Comparison of ENCODE assay signal across 11 cellular contexts in the genomic region with DNA sequence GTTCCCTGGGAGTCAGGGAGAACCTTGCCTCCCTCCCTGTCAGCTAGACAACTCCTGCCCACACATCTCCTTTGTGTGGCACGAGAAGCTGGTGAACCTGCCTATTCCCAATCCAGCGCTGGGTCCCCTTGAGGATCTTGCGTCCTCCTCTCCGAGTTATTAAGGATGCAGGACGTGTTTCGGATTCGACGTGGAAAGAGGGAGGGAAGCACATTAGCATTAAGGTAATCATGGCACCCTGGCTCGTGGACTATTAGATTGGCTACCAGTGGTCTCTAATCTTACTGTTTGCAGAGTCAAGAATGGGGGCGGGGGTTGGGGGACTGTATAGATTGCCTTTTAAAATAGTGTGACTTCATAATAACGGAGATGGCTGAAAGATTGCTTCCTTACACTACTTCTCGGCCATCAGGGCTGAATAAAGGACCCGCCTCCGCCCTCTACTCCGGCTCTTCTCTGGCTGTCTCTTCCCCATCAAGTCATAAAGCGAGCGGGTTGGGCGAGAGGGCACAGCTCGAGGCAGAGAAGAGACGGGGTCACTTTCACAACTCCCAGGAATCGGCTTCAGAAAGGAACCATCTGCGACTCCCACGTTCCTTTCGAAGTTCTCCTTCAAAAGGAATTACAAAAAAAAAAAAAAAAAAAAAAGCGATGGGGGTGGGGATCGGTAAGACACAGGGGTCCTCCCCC. TPM values are rescaled to one million over a fixed set of nuclear protein-coding genes. Genes with fewer than 3 reads are reported as not detected.
DNase-seq lines count a peak whose midpoint lies in the region; ATAC-seq lines count a peak whose summit lies in the region.
"Had no signal": no experiment of that assay in that cellular context is flagged by ENCODE, and none has a peak within 500 bp of the region (broad histone marks: within the 10 kb centered on the region; RNA-seq: fewer than 3 reads in every experiment).

No MANE protein-coding gene starts in this region.

- no peaks in the 10 kb centered on the region for H3K36me3 Mint-ChIP-seq in activated CD4-positive, alpha-beta T cell treated with anti-CD3 and anti-CD28 coated beads for 36 hours (ENCODE audit: low read depth)

- peak overlapping the region; percentile 74 to 79 for H3K4me3 ChIP-seq in stomach smooth muscle (ENCODE audit: low read length in 2 of 2)

- H3K4me3 Mint-ChIP-seq in activated CD4-positive, alpha-beta T cell treated with anti-CD3 and anti-CD28 coated beads for 36 hours: peak overlapping the region; percentile 10
- H3K4me3 Mint-ChIP-seq: memory B cell had no signal

- peaks cover 25% of the 10 kb centered on the region for H3K4me1 ChIP-seq in stomach smooth muscle (ENCODE audit: control insufficient read depth, insufficient read depth, low read length)

- H3K27ac ChIP-seq in stomach smooth muscle (ENCODE audit: low read length): no peak overlapping the region

- POLR2A ChIA-PET in activated CD4-positive, alpha-beta T cell treated with anti-CD3 and anti-CD28 coated beads for 36 hours (lab: Charles Lee): no interaction called here

- no peaks in the 10 kb centered on the region for H3K9me3 ChIP-seq in stomach smooth muscle (ENCODE audit: control insufficient read depth in 2 of 2, low read length in 2 of 2)

- no peak overlapping the region for H3K27ac Mint-ChIP-seq in activated CD4-positive, alpha-beta T cell treated with anti-CD3 and anti-CD28 coated beads for 36 hours
- H3K27ac Mint-ChIP-seq: memory B cell had no signal

- intact Hi-C loops in activated CD4-positive, alpha-beta T cell treated with anti-CD3 and anti-CD28 coated beads for 36 hours (cut with DNase I, micrococcal nuclease): no loop called here

- no peak for ATAC-seq in activated CD4-positive, alpha-beta T cell treated with anti-CD3 and anti-CD28 coated beads for 36 hours
- ATAC-seq in HG03457 (IDR thresholded peaks at IDR 0.05; ENCODE audit: unreplicated experiment): no peak

- peaks cover 14 to 17% of the 10 kb centered on the region in 2 donors for H3K27me3 ChIP-seq in stomach smooth muscle (ENCODE audit: control insufficient read depth in 1 of 2, insufficient read depth in 2 of 2, low read length in 2 of 2)

- H3K36me3 ChIP-seq in stomach smooth muscle (ENCODE audit: control insufficient read depth in 2 of 2, insufficient read depth in 2 of 2, low read length in 2 of 2): no peaks in the 10 kb centered on the region

- H3K9ac ChIP-seq in stomach smooth muscle (ENCODE audit: low read length in 2 of 2): peak overlapping the region in 1 of 2 donors; percentile 58

- no peak for DNase-seq in activated CD4-positive, alpha-beta T cell treated with anti-CD3 and anti-CD28 coated beads for 36 hours
- DNase-seq in activated CD4-positive, alpha-beta T cell treated with anti-CD3 and anti-CD28 coated beads for 4 hours: no peak
- DNase-seq in anterior cingulate cortex (lab: John Stamatoyannopoulos, UW): peak in 30 of 58 donors; percentile 8 to 61 (median 22)
- peak; percentile 49 for DNase-seq in islet precursor cell
- DNase-seq in NCI-H1694 (lab: John Stamatoyannopoulos, UW): no peak
- no peak for DNase-seq in activated T-cell treated with anti-CD3 and anti-CD28 coated beads, Interleukin-2, amount 50 U/mL, for 1 hour
- DNase-seq: stimulated activated CD8-positive, alpha-beta memory T cell treated with anti-CD3 and anti-CD28 coated beads, Interleukin-4, amount 100 ng/mL, for 48 hours; T1000 had no signal

- H3K4me1 Mint-ChIP-seq in activated CD4-positive, alpha-beta T cell treated with anti-CD3 and anti-CD28 coated beads for 36 hours: peaks cover 11% of the 10 kb centered on the region

- peaks cover 2% of the 10 kb centered on the region for H3K9me3 Mint-ChIP-seq in activated CD4-positive, alpha-beta T cell treated with anti-CD3 and anti-CD28 coated beads for 36 hours (ENCODE audit: low read depth)

- CTCF ChIA-PET in activated CD4-positive, alpha-beta T cell treated with anti-CD3 and anti-CD28 coated beads for 36 hours (lab: Charles Lee): no interaction called here

- peaks cover 37% of the 10 kb centered on the region for H3K27me3 Mint-ChIP-seq in activated CD4-positive, alpha-beta T cell treated with anti-CD3 and anti-CD28 coated beads for 36 hours

RNA-seq across cellular contexts. Expression of a gene that starts 1.7 kb away (rescaled TPM):
- not detected for total RNA-seq in activated CD4-positive, alpha-beta T cell treated with anti-CD3 and anti-CD28 coated beads for 36 hours

Comparison
In these comparisons a context has a peak if more than half of its experiments do, and no peak if none do; other contexts are left out.
1. DNase-seq: peak in anterior cingulate cortex (30 of 58) and islet precursor cell (single experiment); none in activated CD4-positive, alpha-beta T cell treated with anti-CD3 and anti-CD28 coated beads for 36 hours (single experiment), activated CD4-positive, alpha-beta T cell treated with anti-CD3 and anti-CD28 coated beads for 4 hours (0 of 2), NCI-H1694 (single experiment) and activated T-cell treated with anti-CD3 and anti-CD28 coated beads, Interleukin-2, amount 50 U/mL, for 1 hour (single experiment).